In the genomic region with DNA sequence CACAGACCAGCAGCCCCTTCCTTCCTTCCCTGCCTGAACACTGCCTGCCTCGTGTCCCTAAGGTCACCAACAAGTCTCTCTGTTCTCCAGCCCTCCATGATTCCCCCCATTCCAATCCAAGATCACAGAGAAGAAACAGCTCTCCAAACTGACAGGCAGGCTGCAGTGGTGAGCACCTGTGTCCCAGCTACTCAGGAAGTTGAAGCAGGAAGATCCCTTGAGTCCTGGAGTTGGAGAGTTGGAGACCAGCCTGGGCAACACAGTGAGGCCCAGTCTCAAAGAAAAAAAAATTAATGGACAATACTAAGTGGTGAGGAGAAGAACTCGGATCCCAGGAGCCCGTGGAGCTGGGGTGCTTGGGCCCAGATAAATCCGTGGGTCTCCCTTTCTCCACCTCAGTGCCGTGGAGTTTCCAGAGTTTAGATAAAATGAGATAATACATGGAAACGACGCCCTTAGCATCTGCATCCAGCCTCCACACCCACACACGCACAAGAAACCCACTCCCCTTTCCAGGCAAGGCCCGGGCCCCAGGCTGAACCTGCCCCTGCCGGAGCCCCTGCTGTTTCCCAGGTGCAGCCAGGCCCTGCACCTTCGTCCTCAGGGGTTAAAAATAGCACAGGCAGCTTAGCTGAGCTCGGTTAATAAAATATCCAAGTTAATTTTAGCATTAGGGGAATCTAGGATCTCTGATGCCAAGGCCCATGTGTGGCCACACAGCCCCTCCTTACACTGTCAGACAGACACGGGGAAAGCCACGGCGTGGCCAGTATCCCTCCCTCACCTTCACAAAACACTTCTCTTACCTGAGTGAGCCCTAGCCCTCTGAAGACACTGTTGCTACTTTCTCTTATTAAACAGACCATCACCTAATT, we compare ENCODE assay signal across 1 cellular context.
TF ChIP-seq lines count a peak whose summit lies in the region.

No MANE protein-coding gene starts in this region.

TF ChIP-seq in HCT116, 20 proteins besides CTCF, POLR2A, EP300 and RAD21 (continued from another document):
- TF ChIP-seq SIN3A (IDR thresholded peaks at IDR 0.05; ENCODE audit: low read depth): no peak
- TF ChIP-seq POLR2AphosphoS5 (IDR thresholded peaks at IDR 0.05; ENCODE audit: low read depth, low read length): no peak
- no peak for TF ChIP-seq ZFX (IDR thresholded peaks at IDR 0.05)
